Comparison of ENCODE assay signal across 22 cellular contexts in genomic region chr13:102609696-102610095, GRCh38. TPM values are rescaled to one million over a fixed set of nuclear protein-coding genes. Genes with fewer than 3 reads are reported as not detected.
DNase-seq lines count a peak whose midpoint lies in the region; ATAC-seq and TF ChIP-seq lines count a peak whose summit lies in the region.
"Had no signal": no experiment of that assay in that cellular context is flagged by ENCODE, and none has a peak within 500 bp of the region (broad histone marks: within the 10 kb centered on the region; RNA-seq: fewer than 3 reads in every experiment).

No MANE protein-coding gene starts in this region.

- no peaks in the 10 kb centered on the region for H3K9me3 ChIP-seq in CD8-positive, alpha-beta T cell (ENCODE audit: low read length)
- H3K9me3 ChIP-seq: lower lobe of right lung, neutrophil had no signal

- H3K27ac ChIP-seq in CD8-positive, alpha-beta T cell (ENCODE audit: low read depth, low read length) = no peak overlapping the region
- H3K27ac ChIP-seq in dorsolateral prefrontal cortex = no peak overlapping the region
- H3K27ac ChIP-seq: foreskin keratinocyte, lower lobe of right lung, neutrophil had no signal

- TF ChIP-seq CTCF in CD8-positive, alpha-beta T cell (IDR thresholded peaks at IDR 0.05) = no peak
- no peak for TF ChIP-seq CTCF in dorsolateral prefrontal cortex (IDR thresholded peaks at IDR 0.05 in 54 of 56, conservative IDR thresholded peaks at IDR 0.05 in 2 of 56; ENCODE audit: low read depth in 1 of 56, partially characterized antibody in 56 of 56)

- H3K27ac Mint-ChIP-seq in activated CD4-positive, alpha-beta T cell treated with anti-CD3 and anti-CD28 coated beads for 36 hours = peak overlapping the region; percentile 81
- peak overlapping the region; percentile 49 for H3K27ac Mint-ChIP-seq in CD8-positive, alpha-beta T cell
- peak overlapping the region; percentile 17 for H3K27ac Mint-ChIP-seq in activated CD8-positive, alpha-beta T cell treated with anti-CD3 and anti-CD28 coated beads, Interleukin-2, amount 10 ng/mL, durations not matched to agents 7 days and 5 days
- H3K27ac Mint-ChIP-seq: type B pancreatic cell, WTC11 had no signal

- no peaks in the 10 kb centered on the region for H3K9me3 Mint-ChIP-seq in activated CD4-positive, alpha-beta T cell treated with anti-CD3 and anti-CD28 coated beads for 36 hours (ENCODE audit: low read depth)
- H3K9me3 Mint-ChIP-seq in CD8-positive, alpha-beta T cell = no peaks in the 10 kb centered on the region
- no peaks in the 10 kb centered on the region for H3K9me3 Mint-ChIP-seq in activated CD8-positive, alpha-beta T cell treated with anti-CD3 and anti-CD28 coated beads, Interleukin-2, amount 10 ng/mL, durations not matched to agents 7 days and 5 days (ENCODE audit: insufficient read depth)
- H3K9me3 Mint-ChIP-seq: type B pancreatic cell, WTC11 had no signal

- peaks cover 9% of the 10 kb centered on the region for H3K36me3 ChIP-seq in CD8-positive, alpha-beta T cell (ENCODE audit: insufficient read depth, low read length)

- H3K36me3 Mint-ChIP-seq in activated CD4-positive, alpha-beta T cell treated with anti-CD3 and anti-CD28 coated beads for 36 hours (ENCODE audit: low read depth) = peaks cover 53% of the 10 kb centered on the region
- peaks cover 85% of the 10 kb centered on the region for H3K36me3 Mint-ChIP-seq in CD8-positive, alpha-beta T cell
- peaks cover 71% of the 10 kb centered on the region for H3K36me3 Mint-ChIP-seq in activated CD8-positive, alpha-beta T cell treated with anti-CD3 and anti-CD28 coated beads, Interleukin-2, amount 10 ng/mL, durations not matched to agents 7 days and 5 days (ENCODE audit: low read depth)

- CTCF ChIA-PET in activated CD4-positive, alpha-beta T cell treated with anti-CD3 and anti-CD28 coated beads for 36 hours (lab: Charles Lee) = no interaction called here
- CTCF ChIA-PET in CD8-positive, alpha-beta T cell (lab: Charles Lee) = interaction anchor here (1.8 kb wide), 1 partner anchor 18 kb away, joined by 7 read pairs; no protein-coding TSS in a partner anchor
- CTCF ChIA-PET in activated CD8-positive, alpha-beta T cell treated with anti-CD3 and anti-CD28 coated beads, Interleukin-2, amount 10 ng/mL, durations not matched to agents 7 days and 5 days (lab: Charles Lee) = interaction anchor here (0.6 to 1.3 kb wide), 2 partner anchors 18 to 29 kb away, joined by 3 read pairs; no protein-coding TSS in a partner anchor

- DNase-seq in activated CD4-positive, alpha-beta T cell treated with anti-CD3 and anti-CD28 coated beads for 36 hours = peak; percentile 47
- no peak for DNase-seq in activated CD4-positive, alpha-beta T cell treated with anti-CD3 and anti-CD28 coated beads for 4 hours
- DNase-seq in CD8-positive, alpha-beta T cell = peak in 1 of 7 experiments; percentile 35
- DNase-seq in activated CD8-positive, alpha-beta T cell treated with anti-CD3 and anti-CD28 coated beads, Interleukin-2, amount 10 ng/mL, durations not matched to agents 7 days and 5 days = peak; percentile 41
- DNase-seq in kidney tubule cell (ENCODE audit: low spot score) = peak; percentile 61
- DNase-seq in SKM-1 treated with dmso at 0.1 percent for 144 hours (lab: John Stamatoyannopoulos, UW; ENCODE audit: unreplicated experiment) = no peak
- DNase-seq in left ventricle myocardium superior = no peak
- no peak for DNase-seq in dorsolateral prefrontal cortex
- DNase-seq: 8988T; AML-193; KBM-7; lower lobe of right lung; NCI-H1436 treated with DMSO at 0.1 percent for 48 hours; NCI-H510A treated with DMSO at 0.1 percent for 48 hours; small intestine; stimulated activated CD4-positive, alpha-beta T cell treated with anti-CD3 and anti-CD28 coated beads, Interleukin-4, amount 100 ng/mL, for 1 hour; T-helper 9 cell had no signal

- peak; percentile 69 for ATAC-seq in activated CD4-positive, alpha-beta T cell treated with anti-CD3 and anti-CD28 coated beads for 36 hours
- peak; percentile 62 for ATAC-seq in CD8-positive, alpha-beta T cell
- ATAC-seq in activated CD8-positive, alpha-beta T cell treated with anti-CD3 and anti-CD28 coated beads, Interleukin-2, amount 10 ng/mL, durations not matched to agents 7 days and 5 days = peak; percentile 46
- ATAC-seq in left ventricle myocardium superior = no peak
- ATAC-seq: HCT116, lower lobe of right lung, WTC11 had no signal

- intact Hi-C loops in activated CD4-positive, alpha-beta T cell treated with anti-CD3 and anti-CD28 coated beads for 36 hours (cut with DNase I, micrococcal nuclease) = loop anchor here in 1 of 2 experiments (2.0 kb wide), 1 partner anchor 17 kb away; no protein-coding TSS in a partner anchor
- intact Hi-C loops in CD8-positive, alpha-beta T cell (cut with DNase I, micrococcal nuclease) = loop anchor here in 1 of 2 experiments (1.0 kb wide), 1 partner anchor 17 kb away; no protein-coding TSS in a partner anchor
- intact Hi-C loops in left ventricle myocardium superior (cut with micrococcal nuclease) = no loop called here
- intact Hi-C loops in dorsolateral prefrontal cortex (cut with DNase I) = no loop called here

- H3K4me3 Mint-ChIP-seq in activated CD4-positive, alpha-beta T cell treated with anti-CD3 and anti-CD28 coated beads for 36 hours = no peak overlapping the region
- peak overlapping the region; percentile 0 for H3K4me3 Mint-ChIP-seq in CD8-positive, alpha-beta T cell
- no peak overlapping the region for H3K4me3 Mint-ChIP-seq in activated CD8-positive, alpha-beta T cell treated with anti-CD3 and anti-CD28 coated beads, Interleukin-2, amount 10 ng/mL, durations not matched to agents 7 days and 5 days
- H3K4me3 Mint-ChIP-seq: type B pancreatic cell, WTC11 had no signal

- H3K4me3 ChIP-seq in CD8-positive, alpha-beta T cell (ENCODE audit: low read depth, low read length) = no peak overlapping the region
- H3K4me3 ChIP-seq in dorsolateral prefrontal cortex = no peak overlapping the region
- H3K4me3 ChIP-seq: lower lobe of right lung had no signal

- H3K4me1 ChIP-seq in CD8-positive, alpha-beta T cell (ENCODE audit: insufficient read depth, low read length) = peaks cover 38% of the 10 kb centered on the region

- no peaks in the 10 kb centered on the region for H3K27me3 ChIP-seq in CD8-positive, alpha-beta T cell (ENCODE audit: insufficient read depth, low read length)
- H3K27me3 ChIP-seq in dorsolateral prefrontal cortex = no peaks in the 10 kb centered on the region
- H3K27me3 ChIP-seq: foreskin keratinocyte, neutrophil had no signal

- POLR2A ChIA-PET in activated CD4-positive, alpha-beta T cell treated with anti-CD3 and anti-CD28 coated beads for 36 hours (lab: Charles Lee) = interaction anchor here (1.0 kb wide), 1 partner anchor 13 kb away, joined by 3 read pairs; the partner anchor contains the start of gene TPP2
- POLR2A ChIA-PET in CD8-positive, alpha-beta T cell (lab: Charles Lee) = interaction anchor here (1.0 kb wide), 1 partner anchor 13 kb away, joined by 4 read pairs; no protein-coding TSS in a partner anchor
- POLR2A ChIA-PET in activated CD8-positive, alpha-beta T cell treated with anti-CD3 and anti-CD28 coated beads, Interleukin-2, amount 10 ng/mL, durations not matched to agents 7 days and 5 days (lab: Charles Lee) = interaction anchor here (1.1 kb wide), 1 partner anchor 12 kb away, joined by 3 read pairs; no protein-coding TSS in a partner anchor

- H3K27me3 Mint-ChIP-seq in activated CD4-positive, alpha-beta T cell treated with anti-CD3 and anti-CD28 coated beads for 36 hours = no peaks in the 10 kb centered on the region
- no peaks in the 10 kb centered on the region for H3K27me3 Mint-ChIP-seq in CD8-positive, alpha-beta T cell (ENCODE audit: low read depth)
- H3K27me3 Mint-ChIP-seq in activated CD8-positive, alpha-beta T cell treated with anti-CD3 and anti-CD28 coated beads, Interleukin-2, amount 10 ng/mL, durations not matched to agents 7 days and 5 days (ENCODE audit: low read depth) = no peaks in the 10 kb centered on the region
- H3K27me3 Mint-ChIP-seq: type B pancreatic cell had no signal

- H3K4me1 Mint-ChIP-seq in activated CD4-positive, alpha-beta T cell treated with anti-CD3 and anti-CD28 coated beads for 36 hours = peaks cover 43% of the 10 kb centered on the region
- peaks cover 69% of the 10 kb centered on the region for H3K4me1 Mint-ChIP-seq in CD8-positive, alpha-beta T cell (ENCODE audit: low read depth)
- peaks cover 54% of the 10 kb centered on the region for H3K4me1 Mint-ChIP-seq in activated CD8-positive, alpha-beta T cell treated with anti-CD3 and anti-CD28 coated beads, Interleukin-2, amount 10 ng/mL, durations not matched to agents 7 days and 5 days (ENCODE audit: low read depth)
- H3K4me1 Mint-ChIP-seq: WTC11 had no signal

RNA-seq across cellular contexts. Expression of gene TPP2, which starts 12.9 kb away (rescaled TPM):
- total RNA-seq in activated CD4-positive, alpha-beta T cell treated with anti-CD3 and anti-CD28 coated beads for 36 hours = 10 to 100 TPM; 75.2 to 77.0 TPM
- 100 to 1,000 TPM; 168 to 185 TPM for total RNA-seq in CD8-positive, alpha-beta T cell
- 10 to 100 TPM; 77.8 to 85.4 TPM for total RNA-seq in activated CD8-positive, alpha-beta T cell treated with anti-CD3 and anti-CD28 coated beads, Interleukin-2, amount 10 ng/mL, durations not matched to agents 7 days and 5 days
- total RNA-seq in left ventricle myocardium superior = 33.0 TPM
- 10 to 100 TPM; 21.8 to 51.2 (median 39.7) TPM for total RNA-seq in dorsolateral prefrontal cortex

Comparison
In these comparisons a context has a peak if more than half of its experiments do, and no peak if none do; other contexts are left out.
1. DNase-seq: peak in activated CD4-positive, alpha-beta T cell treated with anti-CD3 and anti-CD28 coated beads for 36 hours (single experiment), activated CD8-positive, alpha-beta T cell treated with anti-CD3 and anti-CD28 coated beads, Interleukin-2, amount 10 ng/mL, durations not matched to agents 7 days and 5 days (single experiment) and kidney tubule cell (single experiment); none in activated CD4-positive, alpha-beta T cell treated with anti-CD3 and anti-CD28 coated beads for 4 hours (0 of 2), SKM-1 treated with dmso at 0.1 percent for 144 hours (single experiment), left ventricle myocardium superior (single experiment) and dorsolateral prefrontal cortex (0 of 10).
2. H3K27ac Mint-ChIP-seq: peak in every context shown above with its lines; median percentile 81 in activated CD4-positive, alpha-beta T cell treated with anti-CD3 and anti-CD28 coated beads for 36 hours; 49 in CD8-positive, alpha-beta T cell; 17 in activated CD8-positive, alpha-beta T cell treated with anti-CD3 and anti-CD28 coated beads, Interleukin-2, amount 10 ng/mL, durations not matched to agents 7 days and 5 days.